12 cellular contexts compared by ENCODE assay signal in genomic region chr18:24112874-24113615, GRCh38. TPM values are rescaled to one million over a fixed set of nuclear protein-coding genes. Genes with fewer than 3 reads are reported as not detected.
DNase-seq lines count a peak whose midpoint lies in the region; ATAC-seq and TF ChIP-seq lines count a peak whose summit lies in the region.
"Had no signal": no experiment of that assay in that cellular context is flagged by ENCODE, and none has a peak within 500 bp of the region (broad histone marks: within the 10 kb centered on the region; RNA-seq: fewer than 3 reads in every experiment).

No MANE protein-coding gene starts in this region.

- no peak for TF ChIP-seq CTCF in glutamatergic neuron (IDR thresholded peaks at IDR 0.05; ENCODE audit: partially characterized antibody, unreplicated experiment)
- TF ChIP-seq CTCF in GM10248 (IDR thresholded peaks at IDR 0.05; ENCODE audit: control extremely low read depth, extremely low read depth, low read depth, missing control alignments): no peak

- ATAC-seq in T-helper 17 cell: no peak

- peak; percentile 12 for DNase-seq in stimulated activated CD4-positive, alpha-beta T cell treated with anti-CD3 and anti-CD28 coated beads, Interleukin-1b, Interleukin-23, amount 100 ng/mL, for 48 hours
- no peak for DNase-seq in stimulated activated CD4-positive, alpha-beta T cell treated with anti-CD3 and anti-CD28 coated beads, Interleukin-2, amount 100 ng/mL, for 24 hours
- DNase-seq in T-helper 17 cell: no peak
- DNase-seq in glutamatergic neuron: no peak
- no peak for DNase-seq in GM10248 (ENCODE audit: extremely low spot score)
- no peak for DNase-seq in kidney glomerular epithelial cell (lab: John Stamatoyannopoulos, UW)
- DNase-seq in substantia nigra (lab: John Stamatoyannopoulos, UW): no peak
- no peak for DNase-seq in DMS 273 (lab: John Stamatoyannopoulos, UW; ENCODE audit: unreplicated experiment)
- DNase-seq: activated naive CD8-positive, alpha-beta T cell treated with anti-CD3 and anti-CD28 coated beads, Interleukin-2, amount 10 ng/mL, durations not matched to agents 7 days and 5 days; NCI-H226; thyroid gland had no signal

- H3K4me1 Mint-ChIP-seq in T-helper 17 cell: peaks cover 16% of the 10 kb centered on the region
- H3K4me1 Mint-ChIP-seq in glutamatergic neuron (ENCODE audit: low read depth, unreplicated experiment): peaks cover 13% of the 10 kb centered on the region

- no peaks in the 10 kb centered on the region for H3K9me3 ChIP-seq in T-helper 17 cell (ENCODE audit: control insufficient read depth, low read length, poor library complexity, severe bottlenecking)
- H3K9me3 ChIP-seq: BLaER1, thyroid gland had no signal

- H3K4me3 Mint-ChIP-seq in T-helper 17 cell (no peak overlapping the region), glutamatergic neuron (ENCODE audit: unreplicated experiment) (no peak overlapping the region)
- H3K4me3 Mint-ChIP-seq: activated naive CD8-positive, alpha-beta T cell treated with anti-CD3 and anti-CD28 coated beads, Interleukin-2, amount 10 ng/mL, durations not matched to agents 7 days and 5 days had no signal

- H3K9me3 Mint-ChIP-seq in glutamatergic neuron (ENCODE audit: unreplicated experiment): peaks cover 3% of the 10 kb centered on the region
- H3K9me3 Mint-ChIP-seq: activated naive CD8-positive, alpha-beta T cell treated with anti-CD3 and anti-CD28 coated beads, Interleukin-2, amount 10 ng/mL, durations not matched to agents 7 days and 5 days had no signal

- peaks cover 9% of the 10 kb centered on the region for H3K36me3 Mint-ChIP-seq in T-helper 17 cell (ENCODE audit: low read depth)
- H3K36me3 Mint-ChIP-seq in glutamatergic neuron (ENCODE audit: unreplicated experiment): no peaks in the 10 kb centered on the region

- CTCF ChIA-PET in GM10248 (lab: Yijun Ruan, JAX): interaction anchor here (1.2 to 1.9 kb wide), 2 partner anchors 7 to 46 kb away, joined by 3 to 7 read pairs; no protein-coding TSS in a partner anchor

- POLR2A ChIA-PET in GM10248 (lab: Yijun Ruan, JAX): no interaction called here

- no peaks in the 10 kb centered on the region for H3K27me3 Mint-ChIP-seq in T-helper 17 cell
- H3K27me3 Mint-ChIP-seq in glutamatergic neuron (ENCODE audit: unreplicated experiment): peaks cover 1% of the 10 kb centered on the region
- H3K27me3 Mint-ChIP-seq: activated naive CD8-positive, alpha-beta T cell treated with anti-CD3 and anti-CD28 coated beads, Interleukin-2, amount 10 ng/mL, durations not matched to agents 7 days and 5 days had no signal

- H3K27ac Mint-ChIP-seq in T-helper 17 cell (peak overlapping the region; percentile 77), glutamatergic neuron (ENCODE audit: unreplicated experiment) (peak overlapping the region; percentile 5)
- H3K27ac Mint-ChIP-seq: activated naive CD8-positive, alpha-beta T cell treated with anti-CD3 and anti-CD28 coated beads, Interleukin-2, amount 10 ng/mL, durations not matched to agents 7 days and 5 days had no signal

- H3K27ac ChIP-seq in substantia nigra (ENCODE audit: low read depth, low read length, poor library complexity, severe bottlenecking): no peak overlapping the region
- H3K27ac ChIP-seq: BLaER1, thyroid gland had no signal

RNA-seq across cellular contexts. Expression of gene CABYR, which starts 25.8 kb away (rescaled TPM):
- total RNA-seq in T-helper 17 cell (1 to 10 TPM; 2.4 to 2.6 TPM), glutamatergic neuron (ENCODE audit: unreplicated experiment) (14.0 TPM)
